31 cellular contexts compared by ENCODE assay signal in the genomic region with DNA sequence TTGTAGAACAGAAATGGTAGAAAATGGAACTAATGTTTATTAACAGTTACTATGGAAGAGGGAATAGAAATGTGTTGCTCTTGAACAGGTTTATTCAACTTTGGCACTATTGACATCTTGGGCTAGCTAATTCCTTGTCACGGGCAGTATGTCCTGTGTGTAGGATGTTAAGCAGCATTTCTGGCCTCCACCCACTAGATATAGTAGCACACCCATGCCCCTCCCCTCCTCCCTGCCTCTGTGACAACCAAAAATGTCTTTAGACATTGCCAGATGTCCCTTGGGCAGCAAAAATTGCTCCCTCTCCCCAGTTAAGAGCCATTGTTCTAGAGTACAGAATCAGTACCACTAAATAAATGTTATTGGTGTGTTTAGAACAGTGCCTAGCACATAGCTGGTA.
DNase-seq lines count a peak whose midpoint lies in the region; ATAC-seq and TF ChIP-seq lines count a peak whose summit lies in the region.
"Had no signal": no experiment of that assay in that cellular context is flagged by ENCODE, and none has a peak within 500 bp of the region (broad histone marks: within the 10 kb centered on the region; RNA-seq: fewer than 3 reads in every experiment).

No MANE protein-coding gene starts in this region.

- in situ Hi-C loops in GM13976 (cut with MboI; ENCODE audit: low sequenced_read_pairs, unreplicated experiment): no loop called here

- H3K4me1 ChIP-seq in heart right ventricle: no peaks in the 10 kb centered on the region
- no peaks in the 10 kb centered on the region for H3K4me1 ChIP-seq in mucosa of descending colon (ENCODE audit: low read depth)
- H3K4me1 ChIP-seq: BLaER1 treated with 17β-estradiol and CSF1 and Interleukin-3, amounts not matched to agents 10 nM and 100 nM had no signal

- H3K9me3 ChIP-seq in heart right ventricle (peaks cover 0 to 79% (median 6%) of the 10 kb centered on the region in 11 donors), mucosa of descending colon (peaks cover 77% of the 10 kb centered on the region)

- peaks cover 0 to 5% (median 0%) of the 10 kb centered on the region in 7 donors for H3K27me3 ChIP-seq in heart right ventricle
- H3K27me3 ChIP-seq: BLaER1 treated with 17β-estradiol and CSF1 and Interleukin-3, amounts not matched to agents 10 nM and 100 nM; neutrophil had no signal

- H3K36me3 ChIP-seq in heart right ventricle (no peaks in the 10 kb centered on the region), mucosa of descending colon (ENCODE audit: low read depth) (no peaks in the 10 kb centered on the region)
- H3K36me3 ChIP-seq: BLaER1 treated with 17β-estradiol and CSF1 and Interleukin-3, amounts not matched to agents 10 nM and 100 nM; neutrophil had no signal

- no peak overlapping the region for H3K27ac Mint-ChIP-seq in activated T-helper 1 cell treated with anti-CD3 and anti-CD28 coated beads, Interleukin-12 subunit alpha, Interleukin-12 subunit beta, Interleukin-2, Interleukin-4 antibody, amounts not matched to agents 30 ng/mL and 10 ng/mL and 1 ng/mL, durations not matched to agents 14 hours and 24 hours and 36 hours
- H3K27ac Mint-ChIP-seq: activated naive CD4-positive, alpha-beta T cell treated with anti-CD3 and anti-CD28 coated beads, Interleukin-2, amount 50 U/mL, for 72 hours; activated T-helper 17 cell treated with anti-CD3 and anti-CD28 coated beads, Interleukin-2, amount 50 U/mL, for 72 hours; IgD-negative memory B cell; stimulated activated naive B cell treated with anti-CD40 and anti-IgM and Interleukin-4, amounts not matched to agents 10 μg/mL and 1 μg/mL and 100 μg/mL, for 72 hours; T-helper 2 cell treated with Interferon-gamma antibody and Interleukin-4, amounts not matched to agents 5 μg/mL and 100 μg/mL, for 36 hours had no signal

- ATAC-seq in heart right ventricle (peak in 5 of 8 donors; percentile 4 to 27 (median 10)), mucosa of descending colon (peak; percentile 6), HG03354 (IDR thresholded peaks at IDR 0.05; ENCODE audit: poor library complexity, severe bottlenecking, unreplicated experiment) (no peak), HG03095 (IDR thresholded peaks at IDR 0.05; ENCODE audit: unreplicated experiment) (no peak)
- ATAC-seq: activated naive CD4-positive, alpha-beta T cell treated with anti-CD3 and anti-CD28 coated beads, Interleukin-2, amount 50 U/mL, for 72 hours; activated T-helper 17 cell treated with anti-CD3 and anti-CD28 coated beads, Interleukin-2, amount 50 U/mL, for 72 hours; GM12878; HCT116 had no signal

- 50 to 54% methylated on average over 1 of the region's 1 CpG for WGBS in heart right ventricle, 2 donors

- H3K27ac ChIP-seq in heart right ventricle: no peak overlapping the region
- H3K27ac ChIP-seq: BLaER1 treated with 17β-estradiol and CSF1 and Interleukin-3, amounts not matched to agents 10 nM and 100 nM; dorsolateral prefrontal cortex; neutrophil had no signal

- intact Hi-C loops in heart right ventricle (cut with DNase I): no loop called here
- intact Hi-C loops in mucosa of descending colon (cut with DNase I, micrococcal nuclease): no loop called here
- intact Hi-C loops in activated T-helper 1 cell treated with anti-CD3 and anti-CD28 coated beads, Interleukin-12 subunit alpha, Interleukin-12 subunit beta, Interleukin-2, Interleukin-4 antibody, amounts not matched to agents 30 ng/mL and 10 ng/mL and 1 ng/mL, durations not matched to agents 14 hours and 24 hours and 36 hours (cut with micrococcal nuclease): no loop called here

- H3K4me1 Mint-ChIP-seq in activated T-helper 1 cell treated with anti-CD3 and anti-CD28 coated beads, Interleukin-12 subunit alpha, Interleukin-12 subunit beta, Interleukin-2, Interleukin-4 antibody, amounts not matched to agents 30 ng/mL and 10 ng/mL and 1 ng/mL, durations not matched to agents 14 hours and 24 hours and 36 hours (ENCODE audit: low read depth): no peaks in the 10 kb centered on the region
- H3K4me1 Mint-ChIP-seq: activated T-helper 17 cell treated with anti-CD3 and anti-CD28 coated beads, Interleukin-2, amount 50 U/mL, for 72 hours; IgD-negative memory B cell; stimulated activated naive B cell treated with anti-CD40 and anti-IgM and Interleukin-4, amounts not matched to agents 10 μg/mL and 1 μg/mL and 100 μg/mL, for 72 hours had no signal

- H3K9me3 Mint-ChIP-seq in activated T-helper 1 cell treated with anti-CD3 and anti-CD28 coated beads, Interleukin-12 subunit alpha, Interleukin-12 subunit beta, Interleukin-2, Interleukin-4 antibody, amounts not matched to agents 30 ng/mL and 10 ng/mL and 1 ng/mL, durations not matched to agents 14 hours and 24 hours and 36 hours: peaks cover 4% of the 10 kb centered on the region
- H3K9me3 Mint-ChIP-seq: activated T-helper 17 cell treated with anti-CD3 and anti-CD28 coated beads, Interleukin-2, amount 50 U/mL, for 72 hours had no signal

- TF ChIP-seq CTCF in GM13976 (IDR thresholded peaks at IDR 0.05; ENCODE audit: borderline replicate concordance, control extremely low read depth, extremely low read depth, insufficient read depth, missing control alignments) (no peak), heart right ventricle (IDR thresholded peaks at IDR 0.05) (no peak), mucosa of descending colon (IDR thresholded peaks at IDR 0.05) (no peak)

- H3K27me3 Mint-ChIP-seq in activated T-helper 1 cell treated with anti-CD3 and anti-CD28 coated beads, Interleukin-12 subunit alpha, Interleukin-12 subunit beta, Interleukin-2, Interleukin-4 antibody, amounts not matched to agents 30 ng/mL and 10 ng/mL and 1 ng/mL, durations not matched to agents 14 hours and 24 hours and 36 hours (ENCODE audit: insufficient read depth): no peaks in the 10 kb centered on the region
- H3K27me3 Mint-ChIP-seq: activated T-helper 17 cell treated with anti-CD3 and anti-CD28 coated beads, Interleukin-2, amount 50 U/mL, for 72 hours; IgD-negative memory B cell; stimulated activated naive B cell treated with anti-CD40 and anti-IgM and Interleukin-4, amounts not matched to agents 10 μg/mL and 1 μg/mL and 100 μg/mL, for 72 hours had no signal

- no peak overlapping the region for H3K4me3 Mint-ChIP-seq in activated T-helper 1 cell treated with anti-CD3 and anti-CD28 coated beads, Interleukin-12 subunit alpha, Interleukin-12 subunit beta, Interleukin-2, Interleukin-4 antibody, amounts not matched to agents 30 ng/mL and 10 ng/mL and 1 ng/mL, durations not matched to agents 14 hours and 24 hours and 36 hours
- H3K4me3 Mint-ChIP-seq: activated T-helper 17 cell treated with anti-CD3 and anti-CD28 coated beads, Interleukin-2, amount 50 U/mL, for 72 hours; IgD-negative memory B cell; stimulated activated naive B cell treated with anti-CD40 and anti-IgM and Interleukin-4, amounts not matched to agents 10 μg/mL and 1 μg/mL and 100 μg/mL, for 72 hours; T-helper 2 cell treated with Interferon-gamma antibody and Interleukin-4, amounts not matched to agents 5 μg/mL and 100 μg/mL, for 36 hours had no signal

- H3K4me3 ChIP-seq in heart right ventricle (no peak overlapping the region), mucosa of descending colon (no peak overlapping the region)
- H3K4me3 ChIP-seq: BLaER1 treated with 17β-estradiol and CSF1 and Interleukin-3, amounts not matched to agents 10 nM and 100 nM; dorsolateral prefrontal cortex; GM12878; smooth muscle cell had no signal

- DNase-seq in AG08395 (ENCODE audit: low spot score) (peak; percentile 3), GM13976 (ENCODE audit: low spot score) (peak; percentile 26), heart right ventricle (no peak), mucosa of descending colon (no peak), NCI-H510A (lab: John Stamatoyannopoulos, UW) (no peak)
- DNase-seq in activated T-helper 1 cell treated with anti-CD3 and anti-CD28 coated beads, Interleukin-12 subunit alpha, Interleukin-12 subunit beta, Interleukin-2, Interleukin-4 antibody, amounts not matched to agents 30 ng/mL and 10 ng/mL and 1 ng/mL, durations not matched to agents 14 hours and 24 hours and 36 hours (ENCODE audit: low spot score): no peak
- DNase-seq: activated CD4-positive, alpha-beta T cell treated with anti-CD3 and anti-CD28 coated beads, Interleukin-2, amount 50 U/mL, for 1 hour; activated CD8-positive, alpha-beta memory T cell treated with anti-CD3 and anti-CD28 coated beads, Interleukin-2, amount 50 U/mL, for 4 hours; anterior cingulate cortex; central memory CD4-positive, alpha-beta T cell; COR-L47; DMS79; dorsolateral prefrontal cortex; mammary epithelial cell; NCI-H1105 treated with DMSO at 0.1 percent for 48 hours; NCI-H2081 treated with DMSO at 0.1 percent for 48 hours; NCI-H345; NCI-H774; RPMI8226; stimulated activated naive B cell treated with anti-CD40 and anti-IgM and Interleukin-4, amounts not matched to agents 10 μg/mL and 1 μg/mL and 100 μg/mL, for 72 hours had no signal

- H3K36me3 Mint-ChIP-seq in activated T-helper 1 cell treated with anti-CD3 and anti-CD28 coated beads, Interleukin-12 subunit alpha, Interleukin-12 subunit beta, Interleukin-2, Interleukin-4 antibody, amounts not matched to agents 30 ng/mL and 10 ng/mL and 1 ng/mL, durations not matched to agents 14 hours and 24 hours and 36 hours (ENCODE audit: low read depth): no peaks in the 10 kb centered on the region
- H3K36me3 Mint-ChIP-seq: activated naive CD4-positive, alpha-beta T cell treated with anti-CD3 and anti-CD28 coated beads, Interleukin-2, amount 50 U/mL, for 72 hours; IgD-negative memory B cell; stimulated activated naive B cell treated with anti-CD40 and anti-IgM and Interleukin-4, amounts not matched to agents 10 μg/mL and 1 μg/mL and 100 μg/mL, for 72 hours had no signal

Comparison
In these comparisons a context has a peak if more than half of its experiments do, and no peak if none do; other contexts are left out.
1. DNase-seq: peak in AG08395 (single experiment) and GM13976 (single experiment); none in heart right ventricle (0 of 2), mucosa of descending colon (0 of 3), activated T-helper 1 cell treated with anti-CD3 and anti-CD28 coated beads, Interleukin-12 subunit alpha, Interleukin-12 subunit beta, Interleukin-2, Interleukin-4 antibody, amounts not matched to agents 30 ng/mL and 10 ng/mL and 1 ng/mL, durations not matched to agents 14 hours and 24 hours and 36 hours (single experiment) and NCI-H510A (single experiment).
2. ATAC-seq: peak in heart right ventricle (5 of 8) and mucosa of descending colon (single experiment); none in HG03354 (single experiment) and HG03095 (single experiment).